25 cellular contexts compared by ENCODE assay signal in genomic region chr6:117118490-117118889, GRCh38.
"Had no signal": no experiment of that assay in that cellular context is flagged by ENCODE, and none has a peak within 500 bp of the region (broad histone marks: within the 10 kb centered on the region; RNA-seq: fewer than 3 reads in every experiment).

No MANE protein-coding gene starts in this region.

- H3K27me3 ChIP-seq: adrenal gland, body of pancreas, cardiac muscle cell, gastrocnemius medialis, left lung, neural progenitor cell, testis, transverse colon had no signal

- H3K79me2 ChIP-seq: parathyroid adenoma had no signal

- DNase-seq: activated CD4-positive, alpha-beta T cell treated with anti-CD3 and anti-CD28 coated beads, Interleukin-2, amount 50 U/mL, for 1 hour; activated CD8-positive, alpha-beta T cell treated with anti-CD3 and anti-CD28 coated beads for 36 hours; activated naive CD4-positive, alpha-beta T cell treated with Interleukin-2 at 50 U/mL for 16 hours; activated T-cell treated with anti-CD3 and anti-CD28 coated beads, Interleukin-2, amount 50 U/mL, for 72 hours; adrenal gland; aorta; body of pancreas; effector memory CD8-positive, alpha-beta T cell; erythroblast; gastrocnemius medialis; glutamatergic neuron; left lung; lower lobe of right lung; mesenchymal stem cell; natural killer cell; occipital lobe; right cardiac atrium; stimulated activated naive CD4-positive, alpha-beta T cell treated with Interleukin-2 at 50 U/mL for 16 hours; testis; transverse colon had no signal

- ATAC-seq: activated CD8-positive, alpha-beta T cell treated with anti-CD3 and anti-CD28 coated beads for 36 hours; activated T-cell treated with anti-CD3 and anti-CD28 coated beads, Interleukin-2, amount 50 U/mL, for 72 hours; body of pancreas; effector memory CD8-positive, alpha-beta T cell; gastrocnemius medialis; left lung; lower lobe of right lung; natural killer cell; right cardiac atrium; WTC11 had no signal

- H3K36me3 ChIP-seq: adrenal gland, cardiac muscle cell, gastrocnemius medialis, left lung, lower lobe of right lung, neural progenitor cell, transverse colon had no signal

- H3K9ac ChIP-seq: neural progenitor cell, parathyroid adenoma had no signal

- H3K4me3 ChIP-seq: adrenal gland, body of pancreas, cardiac muscle cell, coronary artery, gastrocnemius medialis, left lung, lower lobe of right lung, neural progenitor cell, testis, transverse colon had no signal

- H2AFZ ChIP-seq: neural progenitor cell, parathyroid adenoma had no signal

- H3K4me1 ChIP-seq: adrenal gland, body of pancreas, gastrocnemius medialis, left lung, lower lobe of right lung, parathyroid adenoma, testis, transverse colon had no signal

- H3K4me2 ChIP-seq: neural progenitor cell had no signal

- H3K27ac ChIP-seq: adrenal gland, body of pancreas, cardiac muscle cell, coronary artery, gastrocnemius medialis, left lung, lower lobe of right lung, neural progenitor cell, parathyroid adenoma, testis, transverse colon had no signal

- H3K9me3 ChIP-seq: adrenal gland, body of pancreas, gastrocnemius medialis, lower lobe of right lung, testis, transverse colon had no signal
